17 cellular contexts compared by ENCODE assay signal in the genomic region with DNA sequence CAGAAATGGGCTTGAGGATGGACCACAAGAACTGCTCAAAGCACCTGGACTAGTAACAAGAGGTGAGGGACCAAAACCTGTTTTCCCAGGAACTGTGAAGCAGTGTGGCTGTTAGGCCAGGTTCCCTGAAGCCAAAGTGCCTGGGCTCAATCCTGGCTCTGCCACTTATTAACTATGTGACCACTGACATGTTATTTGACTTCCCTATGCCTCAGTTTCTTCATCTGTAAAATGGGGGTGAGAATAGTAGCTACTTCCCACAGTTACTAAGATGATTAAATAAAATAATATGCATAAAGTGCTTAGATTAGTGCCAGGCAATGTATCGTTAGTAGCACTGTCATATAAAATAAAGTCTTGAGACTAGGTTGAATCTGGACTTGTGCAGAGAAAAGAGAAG. TPM values are rescaled to one million over a fixed set of nuclear protein-coding genes. Genes with fewer than 3 reads are reported as not detected.
DNase-seq lines count a peak whose midpoint lies in the region; ATAC-seq, FAIRE-seq and TF ChIP-seq lines count a peak whose summit lies in the region.
"Had no signal": no experiment of that assay in that cellular context is flagged by ENCODE, and none has a peak within 500 bp of the region (broad histone marks: within the 10 kb centered on the region; RNA-seq: fewer than 3 reads in every experiment).

No MANE protein-coding gene starts in this region.

- peak overlapping the region; percentile 22 for H3K4me3 Mint-ChIP-seq in neural progenitor cell
- H3K4me3 Mint-ChIP-seq in MCF 10A (ENCODE audit: unreplicated experiment) = no peak overlapping the region
- H3K4me3 Mint-ChIP-seq: IgD-negative memory B cell had no signal

- no peak for TF ChIP-seq POLR2A in K562 (conservative IDR thresholded peaks at IDR 0.05)

- peak; percentile 52 for DNase-seq in ELF-1 (ENCODE audit: low read depth, low spot score)
- no peak for DNase-seq in NT2/D1 (ENCODE audit: low read depth, low spot score)
- no peak for DNase-seq in K562 (ENCODE audit: extremely low read depth in 1 of 4, low spot score in 3 of 4)
- no peak for DNase-seq in neural progenitor cell (ENCODE audit: low spot score)
- DNase-seq in MCF 10A (ENCODE audit: unreplicated experiment) = no peak
- no peak for DNase-seq in activated naive CD4-positive, alpha-beta T cell (lab: John Stamatoyannopoulos, UW)
- no peak for DNase-seq in stimulated activated CD4-positive, alpha-beta T cell treated with anti-CD3 and anti-CD28 coated beads, Interleukin-4, amount 100 ng/mL, for 24 hours
- DNase-seq: CD4-positive, alpha-beta memory T cell; COR-L47; DMS153 had no signal

- H3K36me3 Mint-ChIP-seq in neural progenitor cell (no peaks in the 10 kb centered on the region), MCF 10A (ENCODE audit: insufficient read depth, unreplicated experiment) (peaks cover 14% of the 10 kb centered on the region)

- H4K20me1 ChIP-seq in K562 (replicated peaks; ENCODE audit: control insufficient read depth, insufficient read depth, low read length) (no peaks in the 10 kb centered on the region), neural progenitor cell (ENCODE audit: low read depth) (no peaks in the 10 kb centered on the region)

- H3K9ac ChIP-seq in NT2/D1 (ENCODE audit: insufficient read length, low read depth) (peak overlapping the region; percentile 4), K562 (ENCODE audit: insufficient read depth in 1 of 2, low read depth in 2 of 2, low read length in 2 of 2) (no peak overlapping the region), neural progenitor cell (no peak overlapping the region)

- H3K9me3 ChIP-seq in NT2/D1 (ENCODE audit: insufficient read depth, low read length) (no peaks in the 10 kb centered on the region), K562 (replicated peaks; ENCODE audit: control insufficient read depth, insufficient read depth, low read depth, low read length) (no peaks in the 10 kb centered on the region), neural progenitor cell (ENCODE audit: low read depth) (no peaks in the 10 kb centered on the region)
- H3K9me3 ChIP-seq: BE2C had no signal

- no peak for TF ChIP-seq EP300 in K562 (IDR thresholded peaks at IDR 0.05; ENCODE audit: low read length)

- in situ Hi-C loops in K562 (cut with MboI) = no loop called here

- H3K36me3 ChIP-seq in NT2/D1 (ENCODE audit: insufficient read depth, insufficient read length, low read length) = no peaks in the 10 kb centered on the region
- H3K36me3 ChIP-seq in K562 (ENCODE audit: control insufficient read depth, insufficient read depth, low read length) = no peaks in the 10 kb centered on the region
- H3K36me3 ChIP-seq in neural progenitor cell = no peaks in the 10 kb centered on the region
- H3K36me3 ChIP-seq: BE2C had no signal

- H3K27me3 Mint-ChIP-seq in neural progenitor cell (ENCODE audit: insufficient read depth, low read depth) = peaks cover 19% of the 10 kb centered on the region
- H3K27me3 Mint-ChIP-seq in MCF 10A (ENCODE audit: insufficient read depth, unreplicated experiment) = no peaks in the 10 kb centered on the region

- intact Hi-C loops in K562 (cut with micrococcal nuclease) (no loop called here), MCF 10A (cut with micrococcal nuclease) (no loop called here)

- H3K9me1 ChIP-seq in K562 (ENCODE audit: control insufficient read depth, insufficient read depth, low read length) = no peaks in the 10 kb centered on the region

- peaks cover 5% of the 10 kb centered on the region for H3K27me3 ChIP-seq in NT2/D1 (ENCODE audit: insufficient read depth, insufficient read length)
- H3K27me3 ChIP-seq in K562 (ENCODE audit: control insufficient read depth in 2 of 2, insufficient read depth in 2 of 2, low read length in 2 of 2) = no peaks in the 10 kb centered on the region
- H3K27me3 ChIP-seq in neural progenitor cell = peaks cover 59% of the 10 kb centered on the region
- H3K27me3 ChIP-seq: BE2C had no signal

- CTCF ChIA-PET in K562 (lab: Yijun Ruan, JAX; ENCODE audit: low intra/inter-chr PET ratio) (interaction anchor here (0.6 kb wide), 1 partner anchor 272 kb away, joined by 3 read pairs; no protein-coding TSS in a partner anchor), MCF 10A (lab: Yijun Ruan, JAX) (interaction anchor here (1.0 kb wide), 1 partner anchor 45 kb away, joined by 6 read pairs; no protein-coding TSS in a partner anchor)

- H2AFZ ChIP-seq in K562 (ENCODE audit: low read depth, low read length) (no peak overlapping the region), neural progenitor cell (replicated peaks) (no peak overlapping the region)

- no peaks in the 10 kb centered on the region for H3K9me3 Mint-ChIP-seq in neural progenitor cell
- H3K9me3 Mint-ChIP-seq in MCF 10A (ENCODE audit: unreplicated experiment) = no peaks in the 10 kb centered on the region
- H3K9me3 Mint-ChIP-seq: CD4-positive, alpha-beta memory T cell; IgD-negative memory B cell had no signal

- TF ChIP-seq RAD21 in K562 (CRISPR knock-in tag; conservative IDR thresholded peaks at IDR 0.05 in 1 of 2, IDR thresholded peaks at IDR 0.05 in 1 of 2) = no peak

- TF ChIP-seq CTCF in K562 (IDR thresholded peaks at IDR 0.05 in 2 of 3, conservative IDR thresholded peaks at IDR 0.05 in 1 of 3; ENCODE audit: insufficient read depth in 2 of 3, low read depth in 1 of 3, low read length in 3 of 3) (no peak), neural progenitor cell (IDR thresholded peaks at IDR 0.05) (no peak), MCF 10A (IDR thresholded peaks at IDR 0.05; ENCODE audit: unreplicated experiment) (no peak)

- no peak for ATAC-seq in K562
- ATAC-seq: HCT116 had no signal

- H3K4me1 ChIP-seq in NT2/D1 (ENCODE audit: insufficient read depth, insufficient read length) = peaks cover 37% of the 10 kb centered on the region
- peaks cover 20 to 29% of the 10 kb centered on the region in 2 experiments; a peak in 4 of 5 replicates for H3K4me1 ChIP-seq in K562 (replicated peaks in 1 of 2; ENCODE audit: control insufficient read depth in 2 of 2, insufficient read depth in 2 of 2, low read length in 2 of 2)
- peaks cover 23% of the 10 kb centered on the region for H3K4me1 ChIP-seq in neural progenitor cell

- H3K27ac Mint-ChIP-seq in neural progenitor cell (no peak overlapping the region), MCF 10A (ENCODE audit: low read depth, unreplicated experiment) (no peak overlapping the region)
- H3K27ac Mint-ChIP-seq: IgD-negative memory B cell had no signal

- H3K4me2 ChIP-seq in K562 (ENCODE audit: insufficient read depth, low read length) = no peak overlapping the region
- H3K4me2 ChIP-seq in neural progenitor cell = no peak overlapping the region

- H3K79me2 ChIP-seq in K562 (ENCODE audit: control insufficient read depth, insufficient read depth, low read length) (no peaks in the 10 kb centered on the region), neural progenitor cell (ENCODE audit: low read depth) (no peaks in the 10 kb centered on the region)

- POLR2A ChIA-PET in K562 (lab: Yijun Ruan, JAX) (no interaction called here), MCF 10A (lab: Yijun Ruan, JAX) (interaction anchor here (0.7 to 1.0 kb wide), 2 partner anchors 12 to 26 kb away, joined by 3 read pairs; a partner anchor contains a TSS)

- peaks cover 28% of the 10 kb centered on the region for H3K4me1 Mint-ChIP-seq in neural progenitor cell
- peaks cover 8% of the 10 kb centered on the region for H3K4me1 Mint-ChIP-seq in MCF 10A (ENCODE audit: insufficient read depth, unreplicated experiment)
- H3K4me1 Mint-ChIP-seq: CD4-positive, alpha-beta memory T cell had no signal

- FAIRE-seq in K562 (lab: Jason Lieb, UNC) = no peak
- FAIRE-seq: A204.1, D721Med, H54 had no signal

- 44% methylated on average over 1 of the region's 1 CpG for WGBS in K562 (ENCODE audit: insufficient coverage, low coverage, missing lambda C conversion rate)

- H3K27ac ChIP-seq in K562 (ENCODE audit: extremely low read depth, low read depth, low read length) (no peak overlapping the region), neural progenitor cell (no peak overlapping the region)
- H3K27ac ChIP-seq: C4-2B had no signal

- no peak overlapping the region for H3K4me3 ChIP-seq in NT2/D1 (ENCODE audit: insufficient read length, low read depth)
- no peak overlapping the region for H3K4me3 ChIP-seq in K562
- H3K4me3 ChIP-seq in neural progenitor cell = no peak overlapping the region

- peaks cover 31% of the 10 kb centered on the region for H3F3A ChIP-seq in neural progenitor cell (ENCODE audit: low read depth)

- BruUV-seq in K562 (replicated peaks; lab: Mats Ljungman, UMichigan) (no TSS peak), MCF 10A (replicated peaks; lab: Mats Ljungman, UMichigan) (no TSS peak)

TF ChIP-seq in K562, 482 proteins besides CTCF, POLR2A, EP300 and RAD21:
- no peak for TF ChIP-seq CSDE1 (IDR thresholded peaks at IDR 0.05)
- no peak for TF ChIP-seq CHD1 (IDR thresholded peaks at IDR 0.05; ENCODE audit: low read length)
- TF ChIP-seq RBM25 (IDR thresholded peaks at IDR 0.05; ENCODE audit: low read depth, low read length, severe bottlenecking) = peak; percentile 81
- TF ChIP-seq MYC (IDR thresholded peaks at IDR 0.05; ENCODE audit: low read depth, low read length) = no peak
- TF ChIP-seq MYC (CRISPR knock-in tag; IDR thresholded peaks at IDR 0.05; ENCODE audit: borderline replicate concordance, low read depth) = no peak

RNA-seq across cellular contexts. Expression of a gene that starts 25.6 kb away (rescaled TPM):
- total RNA-seq in K562 (2011; cell fraction: chromatin; rRNA removed; ENCODE audit: low replicate concordance) = 77.0 and 130 TPM in 2 replicates
- 72.5 and 74.4 TPM in 2 replicates for total RNA-seq in K562 (2011; cell fraction: nucleolus; rRNA removed)
- 82.6 and 125 TPM in 2 replicates for total RNA-seq in K562 (2011; cell fraction: nucleoplasm; rRNA removed)
- total RNA-seq in K562 (2014; rRNA removed) (56.4 and 76.2 TPM in 2 replicates), K562 (2014; rRNA removed; fragmentation: Illumina TruSeq; extraction: Trizol) (29.7 and 38.1 TPM in 2 replicates), K562 (2015; rRNA removed; fragmentation: Illumina TruSeq; extraction: Trizol) (42.5 and 48.4 TPM in 2 replicates), K562 (2021) (39.4 and 42.4 TPM in 2 replicates), neural progenitor cell (ENCODE audit: low replicate concordance) (42.9 and 49.4 TPM in 2 replicates), MCF 10A (2022) (42.6 and 52.8 TPM in 2 replicates)
- polyA plus RNA-seq in K562 (2011; rRNA removed) (46.7 and 52.4 TPM in 2 replicates), K562 (2014; fragmentation: Illumina TruSeq; extraction: Trizol) (49.8 and 55.3 TPM in 2 replicates), K562 (2014; fragmentation: Nextera tagmentation; extraction: Ambion mirVana) (100 to 1,000 TPM; 106 to 117 TPM), K562 (2014; rRNA removed) (56.6 and 84.5 TPM in 2 replicates)
- 63.4 and 94.3 TPM in 2 replicates for polyA plus RNA-seq in K562 (2011; cell fraction: cytosol; rRNA removed)
- polyA plus RNA-seq in K562 (2011; cell fraction: nucleus; rRNA removed) = 52.4 and 68.5 TPM in 2 replicates
- polyA plus RNA-seq in K562 (2012) = 46.0 and 46.7 TPM in 2 replicates
- polyA minus RNA-seq in K562 (2011; rRNA and poly(A)+ RNA removed) = 28.5 and 29.1 TPM in 2 replicates
- polyA minus RNA-seq in K562 (2011; cell fraction: cytosol; rRNA and poly(A)+ RNA removed) = 15.2 and 20.5 TPM in 2 replicates
- polyA minus RNA-seq in K562 (2011; cell fraction: nucleus; rRNA and poly(A)+ RNA removed) = 27.1 and 36.1 TPM in 2 replicates
